ENCODE assay signal across 23 cellular contexts in the genomic region with DNA sequence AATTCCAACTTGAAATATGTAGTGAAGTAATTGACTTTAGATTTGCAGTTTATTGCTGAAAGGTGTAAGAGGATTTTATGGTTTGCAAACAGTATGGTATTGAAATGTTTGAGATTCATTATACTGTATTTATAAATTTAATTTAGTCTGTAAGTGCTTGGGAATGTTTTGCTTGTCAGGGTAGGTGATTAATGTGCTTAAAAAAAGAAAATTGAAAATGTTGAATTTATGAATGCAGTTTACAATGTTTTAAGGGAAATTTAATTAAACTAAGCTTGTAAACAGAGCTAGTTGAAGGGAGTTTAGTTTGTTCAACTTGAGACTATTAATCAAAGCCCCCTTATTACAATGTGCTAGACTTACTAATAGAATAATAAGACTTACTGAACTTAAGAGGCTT.
"Had no signal": no experiment of that assay in that cellular context is flagged by ENCODE, and none has a peak within 500 bp of the region (broad histone marks: within the 10 kb centered on the region; RNA-seq: fewer than 3 reads in every experiment).

No MANE protein-coding gene starts in this region.

- H3K27ac ChIP-seq: neural progenitor cell, ovary, parathyroid adenoma, psoas muscle, right lobe of liver, thoracic aorta, thyroid gland, upper lobe of left lung, vagina had no signal

- H3K9ac ChIP-seq: neural progenitor cell, parathyroid adenoma had no signal

- H3K36me3 ChIP-seq: neural progenitor cell, ovary, right lobe of liver, sigmoid colon, stomach, thoracic aorta, thyroid gland, tibial nerve, upper lobe of left lung, vagina had no signal

- ATAC-seq: psoas muscle; right cardiac atrium; right lobe of liver; stimulated activated effector memory CD8-positive, alpha-beta T cell treated with anti-CD3 and anti-CD28 coated beads, Interleukin-12 subunit alpha, Interleukin-12 subunit beta, amount 100 ng/mL, for 72 hours; stimulated activated naive B cell treated with anti-CD40 and anti-IgM and Interleukin-4, amounts not matched to agents 10 μg/mL and 1 μg/mL and 100 μg/mL, for 72 hours had no signal

- H3K27me3 ChIP-seq: ovary, right lobe of liver, sigmoid colon, stomach, thyroid gland, tibial nerve, upper lobe of left lung, vagina had no signal

- H3K4me2 ChIP-seq: neural progenitor cell had no signal

- H2AFZ ChIP-seq: neural progenitor cell, parathyroid adenoma had no signal

- H3K4me3 ChIP-seq: neural progenitor cell, ovary, psoas muscle, right lobe of liver, sigmoid colon, stomach, thoracic aorta, thyroid gland, tibial nerve, upper lobe of left lung, vagina had no signal

- H3K9me3 ChIP-seq: ovary, psoas muscle, right lobe of liver, sigmoid colon, stomach, thoracic aorta, thyroid gland, tibial nerve, upper lobe of left lung, vagina had no signal

- H3K79me2 ChIP-seq: parathyroid adenoma had no signal

- DNase-seq: occipital lobe; ovary; posterior cingulate gyrus; psoas muscle; right cardiac atrium; right lobe of liver; sigmoid colon; small intestine; stimulated activated CD4-positive, alpha-beta T cell treated with anti-CD3 and anti-CD28 coated beads, Interleukin-15, amount 100 ng/mL, for 24 hours; stimulated activated CD4-positive, alpha-beta T cell treated with anti-CD3 and anti-CD28 coated beads, Interleukin-2, amount 100 ng/mL, for 24 hours; stimulated activated CD4-positive, alpha-beta T cell treated with anti-CD3 and anti-CD28 coated beads, Interleukin-2, amount 100 ng/mL, for 48 hours; stimulated activated CD4-positive, alpha-beta T cell treated with anti-CD3 and anti-CD28 coated beads, Interleukin-4, amount 100 ng/mL, for 24 hours; stimulated activated naive B cell treated with anti-CD40 and anti-IgM and Interleukin-4, amounts not matched to agents 10 μg/mL and 1 μg/mL and 100 μg/mL, for 72 hours; stimulated activated naive CD4-positive, alpha-beta T cell treated with Interleukin-2 at 50 U/mL for 16 hours; stomach; thyroid gland; upper lobe of left lung had no signal

- H3K4me1 ChIP-seq: neural progenitor cell, parathyroid adenoma, psoas muscle, right lobe of liver, stomach, thyroid gland, upper lobe of left lung, vagina had no signal
